In genomic region chr6:34684919-34685318, GRCh38 we compare ENCODE assay signal across 18 cellular contexts.
"Had no signal": no experiment of that assay in that cellular context is flagged by ENCODE, and none has a peak within 500 bp of the region (broad histone marks: within the 10 kb centered on the region; RNA-seq: fewer than 3 reads in every experiment).

No MANE protein-coding gene starts in this region.

- H3K9me3 Mint-ChIP-seq: activated naive CD4-positive, alpha-beta T cell treated with anti-CD3 and anti-CD28 coated beads, Interleukin-2, amount 50 U/mL, for 24 hours; activated T-cell treated with anti-CD3 and anti-CD28 coated beads, Interleukin-2, amount 50 U/mL, for 72 hours; endodermal cell; nephron; stimulated activated naive CD8-positive, alpha-beta T cell treated with anti-CD3 and anti-CD28 coated beads, Interleukin-15, amount 100 ng/mL, for 72 hours had no signal

- H3K4me3 Mint-ChIP-seq: activated naive CD4-positive, alpha-beta T cell treated with anti-CD3 and anti-CD28 coated beads, Interleukin-2, amount 50 U/mL, for 24 hours; activated T-cell treated with anti-CD3 and anti-CD28 coated beads, Interleukin-2, amount 50 U/mL, for 72 hours; endodermal cell; nephron; stimulated activated naive CD8-positive, alpha-beta T cell treated with anti-CD3 and anti-CD28 coated beads, Interleukin-15, amount 100 ng/mL, for 72 hours had no signal

- ATAC-seq: activated T-cell treated with anti-CD3 and anti-CD28 coated beads, Interleukin-2, amount 50 U/mL, for 72 hours; left colon; lower lobe of right lung; stimulated activated naive CD8-positive, alpha-beta T cell treated with anti-CD3 and anti-CD28 coated beads, Interleukin-15, amount 100 ng/mL, for 72 hours had no signal

- H3K36me3 ChIP-seq: lower lobe of right lung, suprapubic skin, transverse colon had no signal

- H3K27me3 ChIP-seq: dorsolateral prefrontal cortex, suprapubic skin, transverse colon had no signal

- H3K27ac Mint-ChIP-seq: activated naive CD4-positive, alpha-beta T cell treated with anti-CD3 and anti-CD28 coated beads, Interleukin-2, amount 50 U/mL, for 24 hours; activated T-cell treated with anti-CD3 and anti-CD28 coated beads, Interleukin-2, amount 50 U/mL, for 72 hours; endodermal cell; nephron; stimulated activated naive CD8-positive, alpha-beta T cell treated with anti-CD3 and anti-CD28 coated beads, Interleukin-15, amount 100 ng/mL, for 72 hours had no signal

- H3K4me3 ChIP-seq: dorsolateral prefrontal cortex, lower lobe of right lung, suprapubic skin, transverse colon had no signal

- H3K27me3 Mint-ChIP-seq: activated naive CD4-positive, alpha-beta T cell treated with anti-CD3 and anti-CD28 coated beads, Interleukin-2, amount 50 U/mL, for 24 hours; stimulated activated naive CD8-positive, alpha-beta T cell treated with anti-CD3 and anti-CD28 coated beads, Interleukin-15, amount 100 ng/mL, for 72 hours had no signal

- DNase-seq: activated CD4-positive, alpha-beta T cell treated with anti-CD3 and anti-CD28 coated beads, Interleukin-2, amount 50 U/mL, for 4 hours; activated gamma-delta T cell; activated T-cell treated with anti-CD3 and anti-CD28 coated beads, Interleukin-2, amount 50 U/mL, for 72 hours; caudate nucleus; dorsolateral prefrontal cortex; endodermal cell; foreskin melanocyte; glutamatergic neuron; hippocampal formation; islet precursor cell; left colon; lower lobe of right lung; stimulated activated naive CD8-positive, alpha-beta T cell treated with anti-CD3 and anti-CD28 coated beads, Interleukin-15, amount 100 ng/mL, for 72 hours; transverse colon; WERI-Rb-1 had no signal

- H3K9me3 ChIP-seq: lower lobe of right lung, suprapubic skin, transverse colon had no signal

- H3K27ac ChIP-seq: dorsolateral prefrontal cortex, lower lobe of right lung, suprapubic skin, transverse colon, WERI-Rb-1 had no signal
